In genomic region chr10:38094923-38095574, GRCh38 we compare ENCODE assay signal across 8 cellular contexts. TPM values are rescaled to one million over a fixed set of nuclear protein-coding genes. Genes with fewer than 3 reads are reported as not detected.
DNase-seq lines count a peak whose midpoint lies in the region; ATAC-seq, FAIRE-seq and TF ChIP-seq lines count a peak whose summit lies in the region.

No MANE protein-coding gene starts in this region.

- TF ChIP-seq POLR2A in A549 (IDR thresholded peaks at IDR 0.05; ENCODE audit: low read length): no peak
- TF ChIP-seq POLR2A in breast epithelium (IDR thresholded peaks at IDR 0.05): no peak

- H3K9me3 ChIP-seq in A549: peaks cover 14% of the 10 kb centered on the region
- H3K9me3 ChIP-seq in breast epithelium: peaks cover 6% of the 10 kb centered on the region in 2 donors

- CTCF ChIA-PET in A549 (lab: Yijun Ruan, JAX): interaction anchor here (0.6 kb wide), 1 partner anchor 1282 kb away, joined by 3 read pairs; no protein-coding TSS in a partner anchor

- peaks cover 13% of the 10 kb centered on the region for H3K4me1 Mint-ChIP-seq in mesothelial cell of epicardium

- H3K36me3 Mint-ChIP-seq in mesothelial cell of epicardium: peaks cover 46% of the 10 kb centered on the region

- peaks cover 32% of the 10 kb centered on the region for H3K9me3 Mint-ChIP-seq in mesothelial cell of epicardium

- TF ChIP-seq EP300 in A549 (IDR thresholded peaks at IDR 0.05): no peak

- POLR2A ChIA-PET in A549 (lab: Yijun Ruan, JAX): interaction anchor here (1.0 to 2.0 kb wide), 2 partner anchors 85 to 119 kb away, joined by 5 read pairs; partner anchors contain the start of genes ZNF25 and ZNF33A

- peak overlapping the region; percentile 90 for H3K27ac Mint-ChIP-seq in mesothelial cell of epicardium

- no peak for FAIRE-seq in A549 (lab: Jason Lieb, UNC)
- FAIRE-seq in HTR-8/SVneo (lab: Jason Lieb, UNC): peak; percentile 51

- H3K27me3 ChIP-seq in breast epithelium: no peaks in the 10 kb centered on the region

- no peaks in the 10 kb centered on the region for H3K27me3 Mint-ChIP-seq in mesothelial cell of epicardium (ENCODE audit: low read depth)

- WGBS in A549 (ENCODE audit: missing lambda C conversion rate): 76% methylated on average over 14 of the region's 22 CpGs

- H3K27ac ChIP-seq in A549 (peak overlapping the region; percentile 87 to 94), breast epithelium (peak overlapping the region; percentile 94 to 97)

- H3K4me1 ChIP-seq in A549 (0 out of 3 replicates have a peak, but pooled peaks cover 3% of the 10 kb centered on the region), breast epithelium (no peaks in the 10 kb centered on the region)

- TF ChIP-seq CTCF in A549 (IDR thresholded peaks at IDR 0.05): no peak
- no peak for TF ChIP-seq CTCF in breast epithelium (IDR thresholded peaks at IDR 0.05)
- no peak for TF ChIP-seq CTCF in mesothelial cell of epicardium (IDR thresholded peaks at IDR 0.05; ENCODE audit: unreplicated experiment)

- peak overlapping the region; percentile 88 for H3K4me3 Mint-ChIP-seq in mesothelial cell of epicardium

- intact Hi-C loops in breast epithelium (cut with DNase I; ENCODE audit: low total_unique reads): no loop called here

- no peaks in the 10 kb centered on the region for H3K36me3 ChIP-seq in breast epithelium

- ATAC-seq in A549 (no peak), HG03108 (IDR thresholded peaks at IDR 0.05; ENCODE audit: unreplicated experiment) (no peak)

- TF ChIP-seq RAD21 in A549 (conservative IDR thresholded peaks at IDR 0.05 in 1 of 2, IDR thresholded peaks at IDR 0.05 in 1 of 2): no peak

- peak in 1 of 2 experiments; percentile 5 for DNase-seq in A549 (ENCODE audit: low read depth in 1 of 2, low spot score in 1 of 2)
- DNase-seq in HTR-8/SVneo (ENCODE audit: insufficient read length, low spot score): peak; percentile 2
- DNase-seq in breast epithelium (ENCODE audit: low spot score in 2 of 2): no peak
- no peak for DNase-seq in mesothelial cell of epicardium (ENCODE audit: low spot score in 2 of 2, unreplicated experiment in 2 of 2)
- DNase-seq in globus pallidus (ENCODE audit: low spot score): no peak
- no peak for DNase-seq in HK-2 (ENCODE audit: unreplicated experiment)
- no peak for DNase-seq in SHP77 treated with DMSO at 0.1 percent for 48 hours (lab: John Stamatoyannopoulos, UW)

- peak overlapping the region; percentile 89 for H3K4me2 ChIP-seq in A549

- H3K4me3 ChIP-seq in A549 (peak overlapping the region; percentile 73), breast epithelium (peak overlapping the region; percentile 87 to 98 (median 88))

TF ChIP-seq in A549, 52 proteins besides CTCF, POLR2A, EP300 and RAD21:
- TF ChIP-seq CHD2 (IDR thresholded peaks at IDR 0.05; ENCODE audit: low read length, partially characterized antibody): no peak
- TF ChIP-seq EHF (CRISPR knock-in tag; IDR thresholded peaks at IDR 0.05): no peak
- no peak for TF ChIP-seq USF2 (IDR thresholded peaks at IDR 0.05)
- TF ChIP-seq MAX (IDR thresholded peaks at IDR 0.05): peak; percentile 31; the same call in 1 of the 2 replicates

RNA-seq across cellular contexts. Expression of gene ZNF37A, which starts 0.9 kb away (rescaled TPM):
- 12.0 and 14.1 TPM in 2 replicates for polyA plus RNA-seq in A549 (2011; rRNA removed)
- polyA plus RNA-seq in A549 (2012; cell fraction: cytosol; rRNA removed): 4.0 and 4.2 TPM in 2 replicates
- 4.5 and 5.9 TPM in 2 replicates for polyA plus RNA-seq in A549 (2012; cell fraction: nucleus; rRNA removed)
- polyA plus RNA-seq in A549 (2017; fragmentation: RNase III; extraction: RNeasy Plus Mini Kit Qiagen cat#74134 plus additional on column Dnase treatment): 7.3 to 7.8 TPM (median 7.3 TPM) in 3 replicates
- 32.0 and 32.1 TPM in 2 replicates for polyA minus RNA-seq in A549 (2011; rRNA and poly(A)+ RNA removed)
- total RNA-seq in breast epithelium: 10 to 100 TPM; 14.2 to 32.1 (median 21.3) TPM
- total RNA-seq in mesothelial cell of epicardium: 24.2 to 24.9 TPM (median 24.8 TPM) in 3 replicates
